In genomic region chr1:155256101-155256852, GRCh38 we compare ENCODE assay signal across 2 cellular contexts.
A peak's percentile ranks its signal among the peaks of the same experiment; 100 is the strongest.
TF ChIP-seq lines count a peak whose summit lies in the region.

No MANE protein-coding gene starts in this region.

TF ChIP-seq in GM12878, 131 proteins besides CTCF, POLR2A, EP300 and RAD21:
- TF ChIP-seq PAX8 (IDR thresholded peaks at IDR 0.05): no peak
- TF ChIP-seq CBX5 (IDR thresholded peaks at IDR 0.05; ENCODE audit: low read depth): no peak
- no peak for TF ChIP-seq E4F1 (IDR thresholded peaks at IDR 0.05; ENCODE audit: borderline replicate concordance, partially characterized antibody)
- TF ChIP-seq ETV6 (conservative IDR thresholded peaks at IDR 0.05 in 1 of 2, IDR thresholded peaks at IDR 0.05 in 1 of 2; ENCODE audit: borderline replicate concordance in 1 of 2, low read depth in 1 of 2): no peak
- TF ChIP-seq HDAC6 (IDR thresholded peaks at IDR 0.05; ENCODE audit: unreplicated experiment): no peak
- no peak for TF ChIP-seq ASH2L (IDR thresholded peaks at IDR 0.05; ENCODE audit: borderline replicate concordance, low read depth)
- TF ChIP-seq ZBTB33 (IDR thresholded peaks at IDR 0.05): no peak
- TF ChIP-seq ATF2 (IDR thresholded peaks at IDR 0.05; ENCODE audit: low read length): no peak
- no peak for TF ChIP-seq MTA2 (IDR thresholded peaks at IDR 0.05; ENCODE audit: low read depth)
- TF ChIP-seq IKZF2 (IDR thresholded peaks at IDR 0.05): no peak
- TF ChIP-seq MTA3 (IDR thresholded peaks at IDR 0.05; ENCODE audit: borderline replicate concordance, low read length): no peak
- TF ChIP-seq ZNF24 (IDR thresholded peaks at IDR 0.05): no peak
- TF ChIP-seq BCL11A (IDR thresholded peaks at IDR 0.05; ENCODE audit: low read depth, low read length): no peak
- no peak for TF ChIP-seq SUPT20H (IDR thresholded peaks at IDR 0.05; ENCODE audit: borderline replicate concordance, control insufficient read depth, low read depth, low read length)
- TF ChIP-seq ATF7 (IDR thresholded peaks at IDR 0.05; ENCODE audit: low read depth): no peak
- no peak for TF ChIP-seq NBN (IDR thresholded peaks at IDR 0.05)
- TF ChIP-seq PML (IDR thresholded peaks at IDR 0.05; ENCODE audit: low read length): no peak
- TF ChIP-seq PRDM15 (CRISPR knock-in tag; IDR thresholded peaks at IDR 0.05): no peak
- no peak for TF ChIP-seq RFX5 (IDR thresholded peaks at IDR 0.05; ENCODE audit: low read depth, low read length)

TF ChIP-seq in liver, 16 proteins besides CTCF, POLR2A, EP300 and RAD21:
- TF ChIP-seq REST (IDR thresholded peaks at IDR 0.05) (no peak), NR2F2 (IDR thresholded peaks at IDR 0.05) (peak; percentile 6), SP1 (IDR thresholded peaks at IDR 0.05) (no peak), RXRA (IDR thresholded peaks at IDR 0.05) (no peak)
